2 cellular contexts compared by ENCODE assay signal in genomic region chr1:113935176-113935575, GRCh38.
TF ChIP-seq lines count a peak whose summit lies in the region.

No MANE protein-coding gene starts in this region.

TF ChIP-seq in HEK293, 187 proteins besides CTCF, POLR2A, EP300 and RAD21:
- peak; percentile 99 for TF ChIP-seq ZNF146 (tag by site-specific recombination; IDR thresholded peaks at IDR 0.05)
- TF ChIP-seq HOXD13 (CRISPR knock-in tag; IDR thresholded peaks at IDR 0.05; ENCODE audit: borderline replicate concordance): no peak
- TF ChIP-seq SCRT2 (tag by site-specific recombination; IDR thresholded peaks at IDR 0.05): no peak
- TF ChIP-seq ZNF580 (tag by site-specific recombination; IDR thresholded peaks at IDR 0.05): peak; percentile 92
- no peak for TF ChIP-seq ZNF19 (tag by site-specific recombination; IDR thresholded peaks at IDR 0.05; ENCODE audit: low read depth)
- TF ChIP-seq ZNF768 (tag by site-specific recombination; IDR thresholded peaks at IDR 0.05): no peak
- 0 out of 2 replicates have a peak, but pooled peaks have one; percentile 26 for TF ChIP-seq ZNF280D (tag by site-specific recombination; IDR thresholded peaks at IDR 0.05)
- no peak for TF ChIP-seq HIC1 (tag by site-specific recombination; IDR thresholded peaks at IDR 0.05)

TF ChIP-seq in K562, 482 proteins besides CTCF, POLR2A, EP300 and RAD21:
- TF ChIP-seq HDAC2 (IDR thresholded peaks at IDR 0.05) (0 out of 2 replicates have a peak, but pooled peaks have one; percentile 45), ZNF146 (CRISPR knock-in tag; IDR thresholded peaks at IDR 0.05; ENCODE audit: unreplicated experiment) (peak; percentile 99), NR4A1 (CRISPR knock-in tag; IDR thresholded peaks at IDR 0.05) (no peak), NR4A1 (tag; IDR thresholded peaks at IDR 0.05) (no peak), KDM1A (IDR thresholded peaks at IDR 0.05) (peak in 1 of 2 experiments; percentile 58; a peak in 2 of 4 replicates), BCOR (IDR thresholded peaks at IDR 0.05) (peak; percentile 88), RBM25 (IDR thresholded peaks at IDR 0.05; ENCODE audit: low read depth, low read length, severe bottlenecking) (peak; percentile 64), MAFF (IDR thresholded peaks at IDR 0.05; ENCODE audit: low read length) (no peak), ZBTB11 (CRISPR knock-in tag; IDR thresholded peaks at IDR 0.05) (peak in 1 of 3 experiments; percentile 59; a peak in 2 of 6 replicates)
